ENCODE assay signal across 18 cellular contexts in genomic region chr6:91045152-91045551, GRCh38.
DNase-seq lines count a peak whose midpoint lies in the region; TF ChIP-seq lines count a peak whose summit lies in the region.
"Had no signal": no experiment of that assay in that cellular context is flagged by ENCODE, and none has a peak within 500 bp of the region (broad histone marks: within the 10 kb centered on the region; RNA-seq: fewer than 3 reads in every experiment).

No MANE protein-coding gene starts in this region.

- TF ChIP-seq POLR2A in lower leg skin (IDR thresholded peaks at IDR 0.05), result no peak

- intact Hi-C loops in lower leg skin (cut with DNase I; ENCODE audit: low total_unique reads), result no loop called here

- WGBS in lower leg skin, 2 donors, result 54 to 66% methylated on average over 1 of the region's 1 CpG

- H3K4me3 ChIP-seq in lower leg skin (ENCODE audit: low read depth, poor library complexity, severe bottlenecking), result no peak overlapping the region
- H3K4me3 ChIP-seq: GM23248, MG63 had no signal

- DNase-seq in DMS79 (lab: John Stamatoyannopoulos, UW) (peak; percentile 5), M059J (ENCODE audit: low read depth) (peak; percentile 0), SK-N-DZ (ENCODE audit: low spot score) (peak; percentile 29), myocyte (ENCODE audit: low read depth) (peak; percentile 41), mesenteric fat pad (ENCODE audit: low spot score) (no peak), KG1 (lab: John Stamatoyannopoulos, UW) (no peak), lower leg skin (ENCODE audit: low spot score in 2 of 2) (no peak)
- DNase-seq: activated CD4-positive, alpha-beta T cell treated with anti-CD3 and anti-CD28 coated beads, Interleukin-2, amount 50 U/mL, for 4 hours; amygdala; BE2C; cerebellar nuclear complex; endodermal cell; GM23248; MG63; natural killer cell; NCI-H2081 treated with DMSO at 0.1 percent for 48 hours; small intestine; substantia nigra had no signal

- TF ChIP-seq CTCF in lower leg skin (IDR thresholded peaks at IDR 0.05), result no peak

Comparison
In these comparisons a context has a peak if more than half of its experiments do, and no peak if none do; other contexts are left out.
1. DNase-seq: peak in DMS79 (single experiment), M059J (single experiment), SK-N-DZ (single experiment) and myocyte (single experiment); none in mesenteric fat pad (single experiment), KG1 (single experiment) and lower leg skin (0 of 2).